In genomic region chr1:245923215-245923614, GRCh38 we compare ENCODE assay signal across 2 cellular contexts.
TF ChIP-seq lines count a peak whose summit lies in the region.

No MANE protein-coding gene starts in this region.

TF ChIP-seq in HepG2, 621 proteins besides CTCF, POLR2A, EP300 and RAD21:
- TF ChIP-seq ZBTB33 (CRISPR knock-in tag; IDR thresholded peaks at IDR 0.05), result peak; percentile 27; the same call in 1 of the 2 replicates
- no peak for TF ChIP-seq JUNB (CRISPR knock-in tag; IDR thresholded peaks at IDR 0.05; ENCODE audit: borderline replicate concordance)
- TF ChIP-seq HDAC2 (CRISPR knock-in tag; IDR thresholded peaks at IDR 0.05), result no peak
- TF ChIP-seq ZFAT (CRISPR knock-in tag; conservative IDR thresholded peaks at IDR 0.05), result no peak
- TF ChIP-seq MTERF4 (CRISPR knock-in tag; IDR thresholded peaks at IDR 0.05), result no peak
- no peak for TF ChIP-seq AKNA (CRISPR knock-in tag; IDR thresholded peaks at IDR 0.05; ENCODE audit: borderline replicate concordance)
- no peak for TF ChIP-seq ZNF180 (CRISPR knock-in tag; IDR thresholded peaks at IDR 0.05; ENCODE audit: borderline replicate concordance, low read depth)
- TF ChIP-seq STAG1 (CRISPR knock-in tag; IDR thresholded peaks at IDR 0.05), result peak; percentile 18; the same call in 1 of the 2 replicates
- TF ChIP-seq MAFF (IDR thresholded peaks at IDR 0.05; ENCODE audit: low read depth, low read length), result no peak
- TF ChIP-seq ZNF841 (CRISPR knock-in tag; IDR thresholded peaks at IDR 0.05; ENCODE audit: borderline replicate concordance), result no peak
- TF ChIP-seq ZNF788 (CRISPR knock-in tag; IDR thresholded peaks at IDR 0.05; ENCODE audit: borderline replicate concordance), result no peak
- TF ChIP-seq SIX1 (CRISPR knock-in tag; IDR thresholded peaks at IDR 0.05; ENCODE audit: borderline replicate concordance), result no peak

TF ChIP-seq in K562, 482 proteins besides CTCF, POLR2A, EP300 and RAD21 (continued from another document):
- no peak for TF ChIP-seq ETS1 (conservative IDR thresholded peaks at IDR 0.05; ENCODE audit: control insufficient read depth, low read depth, low read length)
- TF ChIP-seq YBX1 (IDR thresholded peaks at IDR 0.05), result no peak
- TF ChIP-seq ZNF174 (CRISPR knock-in tag; IDR thresholded peaks at IDR 0.05), result no peak
- TF ChIP-seq SRSF9 (IDR thresholded peaks at IDR 0.05; ENCODE audit: borderline replicate concordance, low read depth, low read length), result no peak
- no peak for TF ChIP-seq ZNF830 (CRISPR knock-in tag; IDR thresholded peaks at IDR 0.05)
- TF ChIP-seq AFF1 (IDR thresholded peaks at IDR 0.05; ENCODE audit: low read depth in 1 of 2, partially characterized antibody in 2 of 2), result no peak
- TF ChIP-seq FOSL1 (tag; conservative IDR thresholded peaks at IDR 0.05), result no peak
- TF ChIP-seq BRF1 (IDR thresholded peaks at IDR 0.05; ENCODE audit: borderline replicate concordance, extremely low read depth, insufficient read length), result no peak
- no peak for TF ChIP-seq ZNF140 (CRISPR knock-in tag; IDR thresholded peaks at IDR 0.05)
- TF ChIP-seq SRF (CRISPR knock-in tag; IDR thresholded peaks at IDR 0.05), result no peak
- TF ChIP-seq HCFC1 (IDR thresholded peaks at IDR 0.05; ENCODE audit: low read depth, low read length), result no peak
- no peak for TF ChIP-seq MEF2A (IDR thresholded peaks at IDR 0.05; ENCODE audit: control insufficient read depth, low read depth, low read length)
